Comparison of ENCODE assay signal across 1 cellular context in the genomic region with DNA sequence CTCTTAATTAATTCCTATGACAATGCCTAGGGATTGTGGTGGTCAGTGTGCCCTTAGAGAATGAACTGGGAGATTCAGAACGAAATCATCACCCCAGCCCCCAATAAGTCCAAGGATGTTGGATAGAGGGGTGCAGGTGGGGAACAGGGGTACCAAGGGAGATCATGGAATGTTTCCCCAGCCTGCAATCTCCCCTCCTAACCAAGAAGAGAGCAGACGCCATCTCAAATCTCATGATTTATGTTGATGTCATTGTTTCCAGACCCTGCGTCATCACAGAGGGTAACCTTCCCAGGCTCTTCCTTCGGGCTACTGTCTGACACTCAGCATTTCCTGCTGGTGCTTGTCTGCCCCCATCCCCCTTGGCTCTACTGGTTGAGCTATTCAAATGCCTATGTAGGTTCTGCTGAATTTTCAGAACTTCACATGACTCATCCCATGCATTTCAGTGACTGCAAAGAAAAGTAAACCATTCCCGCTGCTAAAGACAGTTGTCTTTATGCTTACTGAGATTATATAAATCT.
TF ChIP-seq lines count a peak whose summit lies in the region.

No MANE protein-coding gene starts in this region.

TF ChIP-seq in A549, 52 proteins besides CTCF, POLR2A, EP300 and RAD21 (continued from another document):
- peak; percentile 77 for TF ChIP-seq MAFK (IDR thresholded peaks at IDR 0.05; ENCODE audit: partially characterized antibody)
- TF ChIP-seq CBX8 (IDR thresholded peaks at IDR 0.05): no peak
- TF ChIP-seq TP53 (CRISPR knock-in tag; IDR thresholded peaks at IDR 0.05): no peak
- no peak for TF ChIP-seq HOXB5 (CRISPR knock-in tag; IDR thresholded peaks at IDR 0.05)
- TF ChIP-seq FOSL2 (IDR thresholded peaks at IDR 0.05): 0 out of 2 replicates have a peak, but pooled peaks have one; percentile 22
- TF ChIP-seq FOSL2 (CRISPR knock-in tag; IDR thresholded peaks at IDR 0.05): peak; percentile 80
- TF ChIP-seq EHMT2 (IDR thresholded peaks at IDR 0.05; ENCODE audit: low read depth): no peak
- TF ChIP-seq MAX (IDR thresholded peaks at IDR 0.05): 0 out of 2 replicates have a peak, but pooled peaks have one; percentile 19
- TF ChIP-seq CHD2 (IDR thresholded peaks at IDR 0.05; ENCODE audit: low read length, partially characterized antibody): no peak
